1 cellular context compared by ENCODE assay signal in genomic region chr11:70567680-70568503, GRCh38.
TF ChIP-seq lines count a peak whose summit lies in the region.

No MANE protein-coding gene starts in this region.

TF ChIP-seq in GM23338, 12 proteins besides CTCF, POLR2A, EP300 and RAD21 (continued from another document):
- TF ChIP-seq ZNF462 (CRISPR knock-in tag; IDR thresholded peaks at IDR 0.05) = no peak
- TF ChIP-seq ETS1 (IDR thresholded peaks at IDR 0.05) = no peak
- TF ChIP-seq EZH2phosphoT487 (IDR thresholded peaks at IDR 0.05; ENCODE audit: unreplicated experiment) = no peak
